Comparison of ENCODE assay signal across 11 cellular contexts in the genomic region with DNA sequence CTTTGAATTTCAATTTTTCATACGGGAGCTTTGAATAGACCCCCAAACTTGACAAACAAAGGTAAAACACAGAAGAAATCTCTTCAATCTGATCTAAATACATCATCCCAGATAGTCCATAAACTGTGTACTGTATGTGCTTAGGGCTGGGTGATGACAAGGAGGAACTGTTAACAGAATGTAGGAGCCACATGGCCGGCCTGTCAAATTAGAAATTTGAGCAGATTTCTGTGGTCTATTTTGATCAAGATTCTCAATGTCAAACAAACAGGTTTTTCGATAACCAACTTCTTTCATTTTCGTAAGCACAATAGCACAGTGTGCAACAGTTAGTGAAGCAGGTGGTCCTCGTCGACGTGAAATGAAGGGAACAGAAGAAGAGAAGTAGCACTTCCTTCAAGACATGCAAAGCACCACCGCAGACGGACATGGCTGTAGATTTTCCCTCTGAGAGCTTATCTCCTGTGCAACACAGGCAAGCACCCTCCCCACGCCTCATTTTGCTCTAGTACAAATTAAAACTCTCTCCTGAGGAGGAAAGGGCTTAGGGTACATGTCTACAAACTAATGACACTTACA.
DNase-seq lines count a peak whose midpoint lies in the region; ATAC-seq and TF ChIP-seq lines count a peak whose summit lies in the region.
"Had no signal": no experiment of that assay in that cellular context is flagged by ENCODE, and none has a peak within 500 bp of the region (broad histone marks: within the 10 kb centered on the region; RNA-seq: fewer than 3 reads in every experiment).

No MANE protein-coding gene starts in this region.

- no peaks in the 10 kb centered on the region for H3K36me3 ChIP-seq in mucosa of descending colon (ENCODE audit: low read depth)

- H3K4me3 ChIP-seq in mucosa of descending colon: no peak overlapping the region
- H3K4me3 ChIP-seq: GM23338 had no signal

- H3K4me1 ChIP-seq in mucosa of descending colon (ENCODE audit: low read depth): no peaks in the 10 kb centered on the region

- DNase-seq in mucosa of descending colon: peak in 1 of 3 donors; percentile 11
- no peak for DNase-seq in activated effector memory CD4-positive, alpha-beta T cell treated with Interleukin-2 at 50 U/mL for 16 hours
- no peak for DNase-seq in DMS 273 (lab: John Stamatoyannopoulos, UW; ENCODE audit: unreplicated experiment)
- no peak for DNase-seq in GF-D8 (lab: John Stamatoyannopoulos, UW)
- no peak for DNase-seq in middle frontal gyrus (ENCODE audit: extremely low spot score, low spot score)
- DNase-seq: caudate nucleus, foreskin fibroblast had no signal

- ATAC-seq in GM19023 (IDR thresholded peaks at IDR 0.05; ENCODE audit: unreplicated experiment): peak; percentile 99
- ATAC-seq in HG02571 (IDR thresholded peaks at IDR 0.05; ENCODE audit: unreplicated experiment): peak; percentile 91
- peak; percentile 99 for ATAC-seq in HG03354 (IDR thresholded peaks at IDR 0.05; ENCODE audit: poor library complexity, severe bottlenecking, unreplicated experiment)
- peak; percentile 68 for ATAC-seq in mucosa of descending colon
- ATAC-seq: GM23338 had no signal

- TF ChIP-seq CTCF in mucosa of descending colon (IDR thresholded peaks at IDR 0.05): no peak

- H3K9me3 ChIP-seq in mucosa of descending colon: no peaks in the 10 kb centered on the region

- intact Hi-C loops in mucosa of descending colon (cut with DNase I, micrococcal nuclease): no loop called here
